In the genomic region with DNA sequence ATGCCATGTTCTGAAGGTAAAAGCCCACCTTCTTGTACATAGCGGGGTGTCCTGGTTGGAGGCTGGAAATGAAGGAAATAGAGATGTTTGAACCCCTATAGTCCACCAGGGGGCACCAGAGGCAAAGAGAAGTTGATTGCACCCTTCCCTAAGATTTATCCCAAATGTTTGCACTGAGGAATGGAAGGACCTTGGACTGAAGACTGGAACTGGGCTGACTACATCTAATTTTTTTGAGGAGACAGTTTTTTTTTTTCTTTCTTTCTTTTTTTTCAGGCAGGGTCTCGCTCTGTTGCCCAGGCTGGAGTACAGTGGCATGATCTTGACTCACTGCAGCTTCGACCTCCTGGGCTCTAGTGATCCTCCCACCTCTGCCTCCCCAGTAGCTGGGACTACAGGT, we compare ENCODE assay signal across 8 cellular contexts. TPM values are rescaled to one million over a fixed set of nuclear protein-coding genes. Genes with fewer than 3 reads are reported as not detected.
DNase-seq lines count a peak whose midpoint lies in the region; ATAC-seq and TF ChIP-seq lines count a peak whose summit lies in the region.

No MANE protein-coding gene starts in this region.

- H3K4me1 ChIP-seq in SJCRH30 (no peaks in the 10 kb centered on the region; the same call in 1 of the 2 replicates), left lung (no peaks in the 10 kb centered on the region), upper lobe of left lung (no peaks in the 10 kb centered on the region)

- TF ChIP-seq CTCF in choroid plexus epithelial cell (conservative IDR thresholded peaks at IDR 0.05; ENCODE audit: low read depth, low read length) (peak; percentile 77), left lung (IDR thresholded peaks at IDR 0.05) (peak; percentile 70 to 75), upper lobe of left lung (IDR thresholded peaks at IDR 0.05) (peak; percentile 63 to 73 (median 72))

- H3K9me3 ChIP-seq in SJCRH30 (replicated peaks) (no peaks in the 10 kb centered on the region), left lung (no peaks in the 10 kb centered on the region), upper lobe of left lung (no peaks in the 10 kb centered on the region)

- no peaks in the 10 kb centered on the region for H3K4me1 Mint-ChIP-seq in T-helper 2 cell treated with Interferon-gamma antibody and Interleukin-4, amounts not matched to agents 5 μg/mL and 100 μg/mL, for 36 hours (ENCODE audit: low read depth)

- TF ChIP-seq POLR2A in upper lobe of left lung (IDR thresholded peaks at IDR 0.05): no peak

- peaks cover 24% of the 10 kb centered on the region for H3K36me3 Mint-ChIP-seq in T-helper 2 cell treated with Interferon-gamma antibody and Interleukin-4, amounts not matched to agents 5 μg/mL and 100 μg/mL, for 36 hours (ENCODE audit: low read depth)

- no peak overlapping the region for H3K4me3 Mint-ChIP-seq in T-helper 2 cell treated with Interferon-gamma antibody and Interleukin-4, amounts not matched to agents 5 μg/mL and 100 μg/mL, for 36 hours

- intact Hi-C loops in left lung (cut with DNase I): loop anchor here in 1 of 2 donors (5.0 kb wide), 1 partner anchor 135 kb away; no protein-coding TSS in a partner anchor

- no peaks in the 10 kb centered on the region for H3K27me3 ChIP-seq in SJCRH30
- H3K27me3 ChIP-seq in left lung: no peaks in the 10 kb centered on the region
- H3K27me3 ChIP-seq in upper lobe of left lung: no peaks in the 10 kb centered on the region

- no peaks in the 10 kb centered on the region for H3K9me3 Mint-ChIP-seq in T-helper 2 cell treated with Interferon-gamma antibody and Interleukin-4, amounts not matched to agents 5 μg/mL and 100 μg/mL, for 36 hours

- TF ChIP-seq EP300 in upper lobe of left lung (IDR thresholded peaks at IDR 0.05): no peak

- WGBS in upper lobe of left lung, 2 donors: 77 to 79% methylated on average over 3 of the region's 3 CpGs

- H3K27ac ChIP-seq in SJCRH30 (no peak overlapping the region), left lung (no peak overlapping the region), upper lobe of left lung (no peak overlapping the region)

- no peak overlapping the region for H3K27ac Mint-ChIP-seq in T-helper 2 cell treated with Interferon-gamma antibody and Interleukin-4, amounts not matched to agents 5 μg/mL and 100 μg/mL, for 36 hours

- peak; percentile 93 for ATAC-seq in left lung
- ATAC-seq in upper lobe of left lung (ENCODE audit: low FRiP score in 2 of 2): peak in 1 of 2 donors; percentile 87
- no peak for ATAC-seq in HG03159 (IDR thresholded peaks at IDR 0.05; ENCODE audit: unreplicated experiment)

- H3K4me3 ChIP-seq in SJCRH30: no peak overlapping the region
- no peak overlapping the region for H3K4me3 ChIP-seq in choroid plexus epithelial cell (ENCODE audit: low read depth, low read length)
- H3K4me3 ChIP-seq in left lung: no peak overlapping the region
- H3K4me3 ChIP-seq in upper lobe of left lung: no peak overlapping the region

- peaks cover 26% of the 10 kb centered on the region for H3K36me3 ChIP-seq in SJCRH30
- H3K36me3 ChIP-seq in left lung: peaks cover 0 to 100% of the 10 kb centered on the region in 2 donors
- peaks cover 20 to 88% (median 47%) of the 10 kb centered on the region in 4 donors for H3K36me3 ChIP-seq in upper lobe of left lung

- no peaks in the 10 kb centered on the region for H3K27me3 Mint-ChIP-seq in T-helper 2 cell treated with Interferon-gamma antibody and Interleukin-4, amounts not matched to agents 5 μg/mL and 100 μg/mL, for 36 hours (ENCODE audit: low read depth)

- peak in 3 of 5 experiments; percentile 13 to 22 (median 17) for DNase-seq in T-helper 2 cell
- no peak for DNase-seq in T-helper 2 cell treated with Interferon-gamma antibody and Interleukin-4, amounts not matched to agents 5 μg/mL and 100 μg/mL, for 36 hours (ENCODE audit: low spot score)
- peak; percentile 46 to 65 for DNase-seq in Kasumi-1 (lab: John Stamatoyannopoulos, UW)
- peak; percentile 56 to 92 for DNase-seq in SJCRH30
- DNase-seq in choroid plexus epithelial cell (ENCODE audit: low read depth): peak; percentile 64
- DNase-seq in left lung: no peak
- DNase-seq in upper lobe of left lung: no peak

RNA-seq across cellular contexts. Expression of a gene that starts 55.3 kb away (rescaled TPM):
- 65.7 and 66.8 TPM in 2 replicates for total RNA-seq in SJCRH30 (2014; rRNA removed; shearing (Covaris generic))
- total RNA-seq in left lung (10 to 100 TPM; 54.6 to 56.8 TPM), upper lobe of left lung (10 to 100 TPM; 23.7 to 75.4 (median 38.3) TPM)

RNA-seq across cellular contexts. Expression of a gene that starts 58.2 kb away (rescaled TPM):
- total RNA-seq in SJCRH30 (2014; rRNA removed; shearing (Covaris generic)): 73.2 and 74.5 TPM in 2 replicates
- total RNA-seq in left lung: 100 to 1,000 TPM in 1 of 2 donors, 10 to 100 TPM in 1; 91.7 to 107 TPM
- total RNA-seq in upper lobe of left lung: 100 to 1,000 TPM in 1 of 6 donors, 10 to 100 TPM in 5; 55.8 to 120 (median 74.8) TPM

Comparison
In these comparisons a context has a peak if more than half of its experiments do, and no peak if none do; other contexts are left out.
1. DNase-seq: peak in T-helper 2 cell (3 of 5), Kasumi-1 (2 of 2), SJCRH30 (2 of 2) and choroid plexus epithelial cell (single experiment); none in T-helper 2 cell treated with Interferon-gamma antibody and Interleukin-4, amounts not matched to agents 5 μg/mL and 100 μg/mL, for 36 hours (single experiment), left lung (0 of 2) and upper lobe of left lung (0 of 2).
2. Peak in every context shown above with its lines, with median percentiles within 50 percentile points of each other: CTCF ChIP-seq.